34 cellular contexts compared by ENCODE assay signal in genomic region chr10:117444497-117445040, GRCh38.
"Had no signal": no experiment of that assay in that cellular context is flagged by ENCODE, and none has a peak within 500 bp of the region (broad histone marks: within the 10 kb centered on the region; RNA-seq: fewer than 3 reads in every experiment).

No MANE protein-coding gene starts in this region.

- ATAC-seq: activated naive CD4-positive, alpha-beta T cell treated with anti-CD3 and anti-CD28 coated beads, Interleukin-2, amount 50 U/mL, for 72 hours; activated T-cell treated with anti-CD3 and anti-CD28 coated beads, Interleukin-2, amount 50 U/mL, for 72 hours; T-helper 17 cell; WTC11 had no signal

- H3K9me3 ChIP-seq: ascending aorta, esophagus squamous epithelium had no signal

- H3K36me3 ChIP-seq: ascending aorta, brain microvascular endothelial cell, esophagus squamous epithelium had no signal

- H3K27ac Mint-ChIP-seq: activated CD4-positive, alpha-beta memory T cell treated with anti-CD3 and anti-CD28 coated beads, Interleukin-2, amount 10 ng/mL, durations not matched to agents 7 days and 5 days; activated CD4-positive, alpha-beta T cell treated with anti-CD3 and anti-CD28 coated beads, Interleukin-2, amount 10 ng/mL, durations not matched to agents 7 days and 5 days; activated naive CD4-positive, alpha-beta T cell treated with anti-CD3 and anti-CD28 coated beads, Interleukin-2, amount 10 ng/mL, durations not matched to agents 7 days and 5 days; activated naive CD4-positive, alpha-beta T cell treated with anti-CD3 and anti-CD28 coated beads, Interleukin-2, amount 50 U/mL, for 72 hours; activated naive CD8-positive, alpha-beta T cell treated with anti-CD3 and anti-CD28 coated beads, Interleukin-2, amount 10 ng/mL, durations not matched to agents 7 days and 5 days; activated T-cell treated with anti-CD3 and anti-CD28 coated beads, Interleukin-2, amount 50 U/mL, for 24 hours; activated T-cell treated with anti-CD3 and anti-CD28 coated beads, Interleukin-2, amount 50 U/mL, for 72 hours; dendritic cell treated with granulocyte-macrophage colony-stimulating factor and Interleukin-4, amounts not matched to agents 40 ng/mL and 50 ng/mL, for 4 days; T-helper 17 cell; T-helper 2 cell treated with Interferon-gamma antibody and Interleukin-4, amounts not matched to agents 5 μg/mL and 100 μg/mL, for 36 hours; WTC11 had no signal

- FAIRE-seq: bronchial epithelial cell, endometrium, endothelial cell of umbilical vein, frontal cortex had no signal

- H3K36me3 Mint-ChIP-seq: activated naive CD8-positive, alpha-beta T cell treated with anti-CD3 and anti-CD28 coated beads, Interleukin-2, amount 10 ng/mL, durations not matched to agents 7 days and 5 days had no signal

- DNase-seq: activated CD4-positive, alpha-beta memory T cell treated with anti-CD3 and anti-CD28 coated beads, Interleukin-2, amount 10 ng/mL, durations not matched to agents 7 days and 5 days; activated CD4-positive, alpha-beta T cell treated with anti-CD3 and anti-CD28 coated beads for 1 hour; activated CD4-positive, alpha-beta T cell treated with anti-CD3 and anti-CD28 coated beads for 4 hours; activated CD4-positive, alpha-beta T cell treated with anti-CD3 and anti-CD28 coated beads, Interleukin-2, amount 10 ng/mL, durations not matched to agents 7 days and 5 days; activated CD4-positive, alpha-beta T cell treated with anti-CD3 and anti-CD28 coated beads, Interleukin-2, amount 50 U/mL, for 4 hours; activated CD8-positive, alpha-beta memory T cell treated with anti-CD3 and anti-CD28 coated beads, Interleukin-2, amount 50 U/mL, for 48 hours; activated gamma-delta T cell; activated naive CD4-positive, alpha-beta T cell; activated naive CD4-positive, alpha-beta T cell treated with anti-CD3 and anti-CD28 coated beads, Interleukin-2, amount 10 ng/mL, durations not matched to agents 7 days and 5 days; activated naive CD8-positive, alpha-beta T cell treated with anti-CD3 and anti-CD28 coated beads, Interleukin-2, amount 10 ng/mL, durations not matched to agents 7 days and 5 days; activated T-cell treated with anti-CD3 and anti-CD28 coated beads for 4 hours; activated T-cell treated with anti-CD3 and anti-CD28 coated beads, Interleukin-2, amount 50 U/mL, for 24 hours; activated T-cell treated with anti-CD3 and anti-CD28 coated beads, Interleukin-2, amount 50 U/mL, for 72 hours; brain microvascular endothelial cell; effector CD8-positive, alpha-beta T cell; esophagus squamous epithelium; foreskin fibroblast; head of caudate nucleus; T-helper 1 cell; T-helper 17 cell; T1000 had no signal

- H3K27me3 ChIP-seq: ascending aorta, brain microvascular endothelial cell had no signal

- H3K4me3 ChIP-seq: ascending aorta, coronary artery, esophagus squamous epithelium had no signal

- H3K4me1 Mint-ChIP-seq: activated CD4-positive, alpha-beta T cell treated with anti-CD3 and anti-CD28 coated beads, Interleukin-2, amount 10 ng/mL, durations not matched to agents 7 days and 5 days; activated naive CD4-positive, alpha-beta T cell treated with anti-CD3 and anti-CD28 coated beads, Interleukin-2, amount 10 ng/mL, durations not matched to agents 7 days and 5 days; activated naive CD8-positive, alpha-beta T cell treated with anti-CD3 and anti-CD28 coated beads, Interleukin-2, amount 10 ng/mL, durations not matched to agents 7 days and 5 days; central memory CD8-positive, alpha-beta T cell; T-helper 17 cell had no signal

- H3K27me3 Mint-ChIP-seq: activated CD4-positive, alpha-beta memory T cell treated with anti-CD3 and anti-CD28 coated beads, Interleukin-2, amount 10 ng/mL, durations not matched to agents 7 days and 5 days had no signal

- H3K4me3 Mint-ChIP-seq: activated CD4-positive, alpha-beta memory T cell treated with anti-CD3 and anti-CD28 coated beads, Interleukin-2, amount 10 ng/mL, durations not matched to agents 7 days and 5 days; activated CD4-positive, alpha-beta T cell treated with anti-CD3 and anti-CD28 coated beads, Interleukin-2, amount 10 ng/mL, durations not matched to agents 7 days and 5 days; activated naive CD4-positive, alpha-beta T cell treated with anti-CD3 and anti-CD28 coated beads, Interleukin-2, amount 10 ng/mL, durations not matched to agents 7 days and 5 days; activated naive CD8-positive, alpha-beta T cell treated with anti-CD3 and anti-CD28 coated beads, Interleukin-2, amount 10 ng/mL, durations not matched to agents 7 days and 5 days; activated T-cell treated with anti-CD3 and anti-CD28 coated beads, Interleukin-2, amount 50 U/mL, for 24 hours; activated T-cell treated with anti-CD3 and anti-CD28 coated beads, Interleukin-2, amount 50 U/mL, for 72 hours; central memory CD8-positive, alpha-beta T cell; dendritic cell treated with granulocyte-macrophage colony-stimulating factor and Interleukin-4, amounts not matched to agents 40 ng/mL and 50 ng/mL, for 4 days; T-helper 17 cell; T-helper 2 cell treated with Interferon-gamma antibody and Interleukin-4, amounts not matched to agents 5 μg/mL and 100 μg/mL, for 36 hours; WTC11 had no signal

- H3K27ac ChIP-seq: ascending aorta, brain microvascular endothelial cell, coronary artery, epithelial cell of prostate, esophagus squamous epithelium, VCaP had no signal
